ENCODE assay signal across 9 cellular contexts in genomic region chr10:114879541-114880158, GRCh38. TPM values are rescaled to one million over a fixed set of nuclear protein-coding genes. Genes with fewer than 3 reads are reported as not detected.
DNase-seq lines count a peak whose midpoint lies in the region; ATAC-seq, FAIRE-seq and TF ChIP-seq lines count a peak whose summit lies in the region.
"Had no signal": no experiment of that assay in that cellular context is flagged by ENCODE, and none has a peak within 500 bp of the region (broad histone marks: within the 10 kb centered on the region; RNA-seq: fewer than 3 reads in every experiment).

No MANE protein-coding gene starts in this region.

- H2AFZ ChIP-seq in keratinocyte (ENCODE audit: control insufficient read depth, low read length) = no peak overlapping the region

- dilution Hi-C loops in keratinocyte (cut with MboI; ENCODE audit: extremely low pct_ligation_motif_present, low sequenced_read_pairs) = no loop called here

- no peak for TF ChIP-seq POLR2A in stomach (IDR thresholded peaks at IDR 0.05)

- no peaks in the 10 kb centered on the region for H4K20me1 ChIP-seq in keratinocyte (ENCODE audit: control insufficient read depth, extremely low read depth, insufficient read depth, low read length)

- H3K27ac ChIP-seq in cardiac muscle cell = no peak overlapping the region
- no peak overlapping the region for H3K27ac ChIP-seq in keratinocyte (ENCODE audit: control insufficient read depth, insufficient read depth, low read length)
- H3K27ac ChIP-seq in stomach = no peak overlapping the region

- no peaks in the 10 kb centered on the region for H3K36me3 ChIP-seq in cardiac muscle cell
- no peaks in the 10 kb centered on the region for H3K36me3 ChIP-seq in keratinocyte (ENCODE audit: control insufficient read depth in 2 of 2, extremely low read depth in 1 of 2, insufficient read depth in 2 of 2, low read length in 2 of 2)
- no peaks in the 10 kb centered on the region for H3K36me3 ChIP-seq in stomach

- H3K79me2 ChIP-seq in keratinocyte (ENCODE audit: control insufficient read depth, insufficient read depth, low read length) = no peaks in the 10 kb centered on the region

- H3K9me1 ChIP-seq in keratinocyte (ENCODE audit: control insufficient read depth, extremely low read depth, insufficient read depth, low read length) = no peaks in the 10 kb centered on the region

- no peak for FAIRE-seq in keratinocyte (lab: Jason Lieb, UNC)
- FAIRE-seq: endometrium had no signal

- TF ChIP-seq EP300 in stomach (IDR thresholded peaks at IDR 0.05) = no peak

- 29 to 37% (median 29%) methylated on average over 13 of the region's 13 CpGs for WGBS in stomach, 5 donors

- H3K27me3 ChIP-seq in cardiac muscle cell (no peaks in the 10 kb centered on the region), keratinocyte (ENCODE audit: control insufficient read depth, extremely low read depth, insufficient read depth, low read length) (no peaks in the 10 kb centered on the region), stomach (peaks cover 0 to 12% (median 0%) of the 10 kb centered on the region in 3 donors)

- H3K9me3 ChIP-seq in cardiac muscle cell (ENCODE audit: low read depth) = no peaks in the 10 kb centered on the region
- H3K9me3 ChIP-seq in keratinocyte (ENCODE audit: control insufficient read depth, low read depth, low read length) = no peaks in the 10 kb centered on the region
- H3K9me3 ChIP-seq in stomach = no peaks in the 10 kb centered on the region

- no peak overlapping the region for H3K9ac ChIP-seq in keratinocyte (ENCODE audit: control insufficient read depth, extremely low read depth, insufficient read depth, low read length)

- intact Hi-C loops in Right ventricle myocardium inferior (cut with DNase I) = no loop called here
- intact Hi-C loops in stomach (cut with DNase I; ENCODE audit: low total_unique reads) = no loop called here

- peak; percentile 69 for TF ChIP-seq CTCF in cardiac muscle cell (IDR thresholded peaks at IDR 0.05; ENCODE audit: low read depth, low read length)
- peak; percentile 55 to 68 (median 60) for TF ChIP-seq CTCF in keratinocyte (optimal IDR thresholded peaks at IDR 0.05 in 1 of 3, IDR thresholded peaks at IDR 0.05 in 1 of 3, conservative IDR thresholded peaks at IDR 0.05 in 1 of 3; ENCODE audit: extremely low read depth in 1 of 3, insufficient read depth in 2 of 3, low read length in 3 of 3)
- TF ChIP-seq CTCF in stomach (IDR thresholded peaks at IDR 0.05) = peak in 5 of 7 experiments; percentile 6 to 42 (median 21)

- ATAC-seq in Right ventricle myocardium inferior (no peak), HG02588 (IDR thresholded peaks at IDR 0.05; ENCODE audit: unreplicated experiment) (peak; percentile 52)

- no peak overlapping the region for H3K4me2 ChIP-seq in keratinocyte (ENCODE audit: control insufficient read depth, extremely low read depth, insufficient read depth, low read depth, low read length)

- H3K4me3 ChIP-seq in cardiac muscle cell (no peak overlapping the region), keratinocyte (ENCODE audit: control insufficient read depth in 2 of 3, extremely low read depth in 1 of 3, insufficient read depth in 2 of 3, low read depth in 1 of 3, low read length in 3 of 3) (no peak overlapping the region), stomach (no peak overlapping the region)

- no peaks in the 10 kb centered on the region for H3K4me1 ChIP-seq in cardiac muscle cell (ENCODE audit: low read depth)
- H3K4me1 ChIP-seq in keratinocyte (ENCODE audit: control insufficient read depth, extremely low read depth, insufficient read depth, low read length) = peaks cover 17% of the 10 kb centered on the region
- peaks cover 0 to 17% (median 5%) of the 10 kb centered on the region in 4 donors for H3K4me1 ChIP-seq in stomach

- DNase-seq in cardiac muscle cell (ENCODE audit: low read depth in 1 of 2, low spot score in 1 of 2) (peak; percentile 42 to 52), Right ventricle myocardium inferior (ENCODE audit: missing footprints) (no peak), NCI-H460 (ENCODE audit: extremely low read depth, low read depth) (peak; percentile 24), keratinocyte (ENCODE audit: low read depth, low spot score) (no peak), stomach (no peak), NCI-H187 (lab: John Stamatoyannopoulos, UW) (no peak)
- peak; percentile 13 for DNase-seq in activated effector memory CD4-positive, alpha-beta T cell treated with Interleukin-2 at 50 U/mL for 16 hours

RNA-seq across cellular contexts. Expression of gene FHIP2A, which starts 58.1 kb away (rescaled TPM):
- total RNA-seq in cardiac muscle cell (37.5 and 49.4 TPM in 2 replicates), Right ventricle myocardium inferior (25.2 TPM), stomach (100 to 1,000 TPM in 1 of 5 donors, 10 to 100 TPM in 3, under 1 TPM in 1; 0.87 to 264 (median 20.4) TPM)
- polyA plus RNA-seq in cardiac muscle cell (14.8 and 37.8 TPM in 2 replicates), keratinocyte (8.0 to 14.9 TPM (median 9.6 TPM) in 3 replicates), stomach (1 to 10 TPM; 3.5 to 5.2 (median 4.3) TPM)
- 16.6 and 20.0 TPM in 2 replicates for total RNA-seq in NCI-H460 (2014; rRNA removed; shearing (Covaris generic))
- polyA plus RNA-seq in NCI-H460 (2014; cell fraction: nucleus; rRNA removed) = 15.2 and 25.0 TPM in 2 replicates
- polyA plus RNA-seq in keratinocyte (2011; ENCODE audit: low read depth) = 5.2 TPM
- 3.6 and 8.2 TPM in 2 replicates for polyA plus RNA-seq in keratinocyte (2011; cell fraction: cytosol; rRNA removed)
- polyA plus RNA-seq in keratinocyte (2011; cell fraction: nucleus; rRNA removed) = 13.8 and 18.7 TPM in 2 replicates
- 6.0 and 8.2 TPM in 2 replicates for polyA plus RNA-seq in keratinocyte (2012; ENCODE audit: low replicate concordance)
- polyA minus RNA-seq in keratinocyte = 4.7 to 20.9 TPM (median 11.0 TPM) in 3 replicates
- 17.3 TPM for polyA minus RNA-seq in keratinocyte (2011; cell fraction: cytosol; rRNA and poly(A)+ RNA removed)
- polyA minus RNA-seq in keratinocyte (2011; cell fraction: nucleus; rRNA and poly(A)+ RNA removed) = 22.5 and 31.3 TPM in 2 replicates

RNA-seq across cellular contexts. Expression of gene TRUB1, which starts 58.3 kb away (rescaled TPM):
- total RNA-seq in cardiac muscle cell (16.8 and 18.3 TPM in 2 replicates), Right ventricle myocardium inferior (13.9 TPM), stomach (10 to 100 TPM in 4 of 5 donors, 1 to 10 TPM in 1; 4.1 to 27.2 (median 23.2) TPM)
- polyA plus RNA-seq in cardiac muscle cell (8.4 and 13.8 TPM in 2 replicates), keratinocyte (12.6 to 20.5 TPM (median 14.3 TPM) in 3 replicates), stomach (1 to 10 TPM; 5.7 to 6.6 (median 6.3) TPM)
- total RNA-seq in NCI-H460 (2014; rRNA removed; shearing (Covaris generic)) = 57.8 and 59.4 TPM in 2 replicates
- 42.0 and 47.2 TPM in 2 replicates for polyA plus RNA-seq in NCI-H460 (2014; cell fraction: nucleus; rRNA removed)
- 28.4 TPM for polyA plus RNA-seq in keratinocyte (2011; ENCODE audit: low read depth)
- polyA plus RNA-seq in keratinocyte (2011; cell fraction: cytosol; rRNA removed) = 10.9 and 16.4 TPM in 2 replicates
- polyA plus RNA-seq in keratinocyte (2011; cell fraction: nucleus; rRNA removed) = 10.7 and 17.2 TPM in 2 replicates
- 9.1 and 12.9 TPM in 2 replicates for polyA plus RNA-seq in keratinocyte (2012; ENCODE audit: low replicate concordance)
- polyA minus RNA-seq in keratinocyte = 4.6 to 16.1 TPM (median 5.1 TPM) in 3 replicates
- polyA minus RNA-seq in keratinocyte (2011; cell fraction: cytosol; rRNA and poly(A)+ RNA removed) = 9.4 TPM
- 9.8 and 16.2 TPM in 2 replicates for polyA minus RNA-seq in keratinocyte (2011; cell fraction: nucleus; rRNA and poly(A)+ RNA removed)

Comparison
In these comparisons a context has a peak if more than half of its experiments do, and no peak if none do; other contexts are left out.
1. DNase-seq: peak in cardiac muscle cell (2 of 2), NCI-H460 (single experiment) and activated effector memory CD4-positive, alpha-beta T cell treated with Interleukin-2 at 50 U/mL for 16 hours (single experiment); none in Right ventricle myocardium inferior (single experiment), keratinocyte (single experiment), stomach (single experiment) and NCI-H187 (0 of 2).
2. Peak in every context shown above with its lines, with median percentiles within 50 percentile points of each other: CTCF ChIP-seq.